ENCODE assay signal across 10 cellular contexts in genomic region chr2:157592983-157593382, GRCh38. TPM values are rescaled to one million over a fixed set of nuclear protein-coding genes. Genes with fewer than 3 reads are reported as not detected.
DNase-seq lines count a peak whose midpoint lies in the region; ATAC-seq, FAIRE-seq and TF ChIP-seq lines count a peak whose summit lies in the region.
"Had no signal": no experiment of that assay in that cellular context is flagged by ENCODE, and none has a peak within 500 bp of the region (broad histone marks: within the 10 kb centered on the region; RNA-seq: fewer than 3 reads in every experiment).

No MANE protein-coding gene starts in this region.

- H3K27ac ChIP-seq in HepG2 (ENCODE audit: extremely low read length, insufficient read depth, low read length), result no peak overlapping the region
- H3K27ac ChIP-seq: SJCRH30 had no signal

- POLR2A ChIA-PET in BJ (lab: Charles Lee) (no interaction called here), HepG2 (lab: Yijun Ruan, JAX) (no interaction called here)

- intact Hi-C loops in HepG2 (cut with micrococcal nuclease; ENCODE audit: unreplicated experiment), result no loop called here

- in situ Hi-C loops in HepG2 (cut with HindIII; ENCODE audit: extremely low pct_ligation_motif_present, low pct_unique_long_range_greater_than_20kb), result loop anchor here (5.0 kb wide), 1 partner anchor 81 kb away; no protein-coding TSS in a partner anchor

- H3K4me1 Mint-ChIP-seq in HFFc6 (ENCODE audit: low read depth), result no peaks in the 10 kb centered on the region

- no peaks in the 10 kb centered on the region for H3K4me1 ChIP-seq in HepG2 (ENCODE audit: insufficient read depth, low read length)

- CTCF ChIA-PET in BJ (lab: Yijun Ruan, JAX), result interaction anchor here (0.7 to 1.2 kb wide), 2 partner anchors 10 to 1411 kb away, joined by 3 to 4 read pairs; no protein-coding TSS in a partner anchor
- CTCF ChIA-PET in HepG2 (lab: Yijun Ruan, JAX; ENCODE audit: low intra/inter-chr PET ratio, low total read pairs), result interaction anchor here (0.8 to 2.0 kb wide), 2 partner anchors 95 to 101 kb away, joined by 4 to 5 read pairs; no protein-coding TSS in a partner anchor

- no peak for TF ChIP-seq POLR2A in HepG2 (IDR thresholded peaks at IDR 0.05; ENCODE audit: insufficient read depth in 1 of 2, low read depth in 2 of 2, low read length in 2 of 2)
- no peak for TF ChIP-seq POLR2A in GM18505 (IDR thresholded peaks at IDR 0.05; ENCODE audit: borderline replicate concordance, extremely low read depth, insufficient read depth, insufficient read length)

- no peaks in the 10 kb centered on the region for H3K79me2 ChIP-seq in HepG2 (ENCODE audit: insufficient read depth, low read length)

- no peak overlapping the region for H3K4me2 ChIP-seq in HepG2 (ENCODE audit: low read depth, low read length)

- no peak for TF ChIP-seq RAD21 in HepG2 (CRISPR knock-in tag; IDR thresholded peaks at IDR 0.05)

- H3K27ac Mint-ChIP-seq in HFFc6, result no peak overlapping the region
- H3K27ac Mint-ChIP-seq: activated naive CD4-positive, alpha-beta T cell treated with anti-CD3 and anti-CD28 coated beads, Interleukin-2, amount 10 ng/mL, durations not matched to agents 7 days and 5 days had no signal

- TF ChIP-seq CTCF in BJ (IDR thresholded peaks at IDR 0.05; ENCODE audit: insufficient read depth, low read depth, low read length) (no peak; the same call in 1 of the 2 replicates), HFFc6 (IDR thresholded peaks at IDR 0.05) (peak; percentile 71), HepG2 (CRISPR knock-in tag; IDR thresholded peaks at IDR 0.05) (no peak)

- H3K36me3 Mint-ChIP-seq in HFFc6 (ENCODE audit: low read depth), result no peaks in the 10 kb centered on the region
- H3K36me3 Mint-ChIP-seq: activated naive CD4-positive, alpha-beta T cell treated with anti-CD3 and anti-CD28 coated beads, Interleukin-2, amount 10 ng/mL, durations not matched to agents 7 days and 5 days had no signal

- no peak overlapping the region for H2AFZ ChIP-seq in HepG2 (ENCODE audit: low read length)

- DNase-seq in BJ (ENCODE audit: low read depth), result peak; percentile 0
- DNase-seq in HFFc6, result peak; percentile 25
- peak; percentile 1 for DNase-seq in amniotic epithelial cell (ENCODE audit: low read depth)
- peak; percentile 4 for DNase-seq in HepG2 (ENCODE audit: low spot score)
- no peak for DNase-seq in GM19238 (ENCODE audit: insufficient read length, low spot score)
- DNase-seq: activated naive CD4-positive, alpha-beta T cell treated with anti-CD3 and anti-CD28 coated beads, Interleukin-2, amount 10 ng/mL, durations not matched to agents 7 days and 5 days had no signal

- FAIRE-seq in HepG2 (lab: Jason Lieb, UNC), result no peak

- H3K9ac ChIP-seq in HepG2 (ENCODE audit: insufficient read depth, low read depth, low read length), result no peak overlapping the region

- peaks cover 7% of the 10 kb centered on the region for H3K27me3 ChIP-seq in BJ (ENCODE audit: control insufficient read depth, insufficient read depth, low read length)
- no peaks in the 10 kb centered on the region for H3K27me3 ChIP-seq in HepG2 (ENCODE audit: control insufficient read depth in 1 of 2, insufficient read depth in 2 of 2, low read length in 2 of 2)
- H3K27me3 ChIP-seq: SJCRH30 had no signal

- H3K36me3 ChIP-seq in BJ (ENCODE audit: control insufficient read depth, insufficient read depth, low read length), result no peaks in the 10 kb centered on the region
- no peaks in the 10 kb centered on the region for H3K36me3 ChIP-seq in HepG2 (replicated peaks in 1 of 2; ENCODE audit: control insufficient read depth in 1 of 2, insufficient read depth in 2 of 2, low read length in 2 of 2)
- H3K36me3 ChIP-seq: SJCRH30 had no signal

- no peaks in the 10 kb centered on the region for H4K20me1 ChIP-seq in HepG2 (ENCODE audit: insufficient read depth, low read length)

- H3K9me3 Mint-ChIP-seq in HFFc6, result no peaks in the 10 kb centered on the region
- H3K9me3 Mint-ChIP-seq: activated naive CD4-positive, alpha-beta T cell treated with anti-CD3 and anti-CD28 coated beads, Interleukin-2, amount 10 ng/mL, durations not matched to agents 7 days and 5 days had no signal

- WGBS in HepG2 (ENCODE audit: low lambda C conversion rate), result 17% methylated on average over 3 of the region's 3 CpGs

- no peak for TF ChIP-seq EP300 in HepG2 (IDR thresholded peaks at IDR 0.05; ENCODE audit: low read depth in 2 of 2, low read length in 2 of 2)
- TF ChIP-seq EP300 in HepG2 (CRISPR knock-in tag; IDR thresholded peaks at IDR 0.05; ENCODE audit: borderline replicate concordance), result no peak

- H3K4me3 ChIP-seq in BJ (ENCODE audit: low read depth, low read length) (no peak overlapping the region), HepG2 (replicated peaks in 1 of 3; ENCODE audit: insufficient read depth in 1 of 3, low read depth in 2 of 3, low read length in 3 of 3) (no peak overlapping the region)
- H3K4me3 ChIP-seq: SJCRH30 had no signal

- H3K9me3 ChIP-seq in HepG2 (ENCODE audit: low read length), result no peaks in the 10 kb centered on the region
- H3K9me3 ChIP-seq: SJCRH30 had no signal

- no peaks in the 10 kb centered on the region for H3K27me3 Mint-ChIP-seq in HFFc6 (ENCODE audit: insufficient read depth)

- H3K4me3 Mint-ChIP-seq in HFFc6, result no peak overlapping the region
- H3K4me3 Mint-ChIP-seq: activated naive CD4-positive, alpha-beta T cell treated with anti-CD3 and anti-CD28 coated beads, Interleukin-2, amount 10 ng/mL, durations not matched to agents 7 days and 5 days had no signal

- ATAC-seq in HepG2 (no peak), HG03460 (IDR thresholded peaks at IDR 0.05; ENCODE audit: unreplicated experiment) (no peak), GM18505 (IDR thresholded peaks at IDR 0.05; ENCODE audit: unreplicated experiment) (no peak), HG02970 (IDR thresholded peaks at IDR 0.05; ENCODE audit: low FRiP score, unreplicated experiment) (no peak)

- no TSS peak for BruUV-seq in HepG2 (replicated peaks; lab: Mats Ljungman, UMichigan)

TF ChIP-seq in HepG2, 621 proteins besides CTCF, POLR2A, EP300 and RAD21:
- no peak for TF ChIP-seq GABPA (IDR thresholded peaks at IDR 0.05; ENCODE audit: low read depth, low read length)
- TF ChIP-seq GABPA (CRISPR knock-in tag; IDR thresholded peaks at IDR 0.05; ENCODE audit: low read depth), result no peak
- TF ChIP-seq TBX3 (IDR thresholded peaks at IDR 0.05; ENCODE audit: borderline replicate concordance), result no peak
- TF ChIP-seq POLR2G (IDR thresholded peaks at IDR 0.05; ENCODE audit: low read depth, low read length), result no peak
- TF ChIP-seq SUZ12 (IDR thresholded peaks at IDR 0.05; ENCODE audit: low read depth, low read length), result no peak
- TF ChIP-seq SOX6 (IDR thresholded peaks at IDR 0.05), result no peak
- TF ChIP-seq SOX6 (CRISPR knock-in tag; IDR thresholded peaks at IDR 0.05), result no peak

RNA-seq across cellular contexts. Expression of gene ACVR1C, which starts 35.7 kb away (rescaled TPM):
- polyA plus RNA-seq in BJ (2011; rRNA removed) (0.01 and 0.04 TPM in 2 replicates), HepG2 (2011; rRNA removed) (0.05 TPM in 2 replicates)
- 0.10 TPM in 1 of 2 replicates, not detected in the other for polyA minus RNA-seq in BJ (2011; rRNA and poly(A)+ RNA removed)
- total RNA-seq in HFFc6 (2021; fragmentation: NEBNext Ultra II Directional; extraction: Animal tissue kit (Norgen Biotek cat#: 25700)), result under 1 TPM in 4 of 6 experiments, not detected in 2; 0.02 to 0.13 (median 0.05) TPM
- total RNA-seq in HepG2 (2016; rRNA removed; fragmentation: Illumina TruSeq; extraction: Trizol), result 0.59 and 1.0 TPM in 2 replicates
- 0.18 and 0.20 TPM in 2 replicates for total RNA-seq in HepG2 (2016; cell fraction: cytosol; rRNA removed; fragmentation: Illumina TruSeq; extraction: Trizol; ENCODE audit: low read depth)
- total RNA-seq in HepG2 (2016; cell fraction: insoluble cytoplasmic fraction; rRNA removed; fragmentation: Illumina TruSeq; extraction: Trizol), result 0.33 and 0.61 TPM in 2 replicates
- total RNA-seq in HepG2 (2016; cell fraction: membrane; rRNA removed; fragmentation: Illumina TruSeq; extraction: Trizol), result 0.21 and 0.25 TPM in 2 replicates
- total RNA-seq in HepG2 (2016; cell fraction: nucleus; rRNA removed; fragmentation: Illumina TruSeq; extraction: Trizol), result 0.31 and 0.47 TPM in 2 replicates
- polyA plus RNA-seq in HepG2 (2011; cell fraction: cytosol; rRNA removed), result 0.01 and 0.08 TPM in 2 replicates
- polyA plus RNA-seq in HepG2 (2011; cell fraction: nucleus; rRNA removed), result 0.08 and 0.10 TPM in 2 replicates
- 0.08 TPM in 1 of 2 replicates, not detected in the other for polyA plus RNA-seq in HepG2 (2012)
- not detected in 2 replicates for polyA plus RNA-seq in HepG2 (2016; cell fraction: cytosol; fragmentation: Illumina TruSeq; extraction: Trizol; ENCODE audit: low read depth)
- polyA plus RNA-seq in HepG2 (2016; cell fraction: insoluble cytoplasmic fraction; fragmentation: Illumina TruSeq; extraction: Trizol; ENCODE audit: low read depth), result 0.23 and 0.25 TPM in 2 replicates
- polyA plus RNA-seq in HepG2 (2016; cell fraction: membrane; fragmentation: Illumina TruSeq; extraction: Trizol; ENCODE audit: low read depth), result 0.02 and 0.08 TPM in 2 replicates
- 0.40 and 0.56 TPM in 2 replicates for polyA plus RNA-seq in HepG2 (2016; cell fraction: nucleus; fragmentation: Illumina TruSeq; extraction: Trizol; ENCODE audit: insufficient read depth, low read depth)
- not detected in 2 replicates for polyA minus RNA-seq in HepG2 (2011; rRNA and poly(A)+ RNA removed; ENCODE audit: low replicate concordance)
- 0.09 TPM in 1 of 2 replicates, not detected in the other for polyA minus RNA-seq in HepG2 (2011; cell fraction: cytosol; rRNA and poly(A)+ RNA removed)
- polyA minus RNA-seq in HepG2 (2011; cell fraction: nucleus; rRNA and poly(A)+ RNA removed), result 0.13 and 0.50 TPM in 2 replicates
